Comparison of ENCODE assay signal across 8 cellular contexts in the genomic region with DNA sequence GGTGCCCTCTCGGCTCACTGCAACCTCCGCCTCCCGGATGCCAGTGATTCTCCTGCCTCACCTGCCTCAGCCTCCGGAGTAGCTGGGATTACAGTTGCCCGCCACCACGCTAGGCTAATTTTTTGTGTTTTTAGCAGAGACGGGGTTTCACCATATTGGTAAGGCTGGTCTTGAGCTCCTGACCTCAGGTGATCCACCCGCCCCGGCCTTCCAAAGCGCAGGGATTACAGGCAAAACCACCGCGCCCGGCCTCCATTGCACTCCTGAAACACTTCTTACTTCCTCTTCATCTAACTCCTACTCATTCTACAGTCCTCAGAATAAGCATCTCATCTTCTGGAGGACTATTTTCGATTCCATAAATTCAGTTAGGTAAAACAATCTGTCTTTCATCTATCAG. TPM values are rescaled to one million over a fixed set of nuclear protein-coding genes. Genes with fewer than 3 reads are reported as not detected.
DNase-seq lines count a peak whose midpoint lies in the region; TF ChIP-seq lines count a peak whose summit lies in the region.
"Not testable (repeated sequence)": the region's sequence is repeated elsewhere in the genome, so short reads cannot be mapped to it uniquely, and the experiment has no call there.

No MANE protein-coding gene starts in this region.

- H3K79me2 ChIP-seq in SU-DHL-6 (ENCODE audit: insufficient read depth, low read length) (peaks cover 75% of the 10 kb centered on the region), osteoblast (ENCODE audit: insufficient read depth, low read length) (peaks cover 65% of the 10 kb centered on the region)

- H3K27me3 ChIP-seq in CD4-positive, alpha-beta memory T cell (ENCODE audit: insufficient read depth, low read length); HUES64 (ENCODE audit: insufficient read depth, low read length); SU-DHL-6 (ENCODE audit: low read length); endocrine pancreas (ENCODE audit: control insufficient read depth, insufficient read depth, low read length); osteoblast (ENCODE audit: insufficient read depth, low read length); testis: not testable (repeated sequence)

- not testable (repeated sequence) for TF ChIP-seq CTCF in SU-DHL-6 (IDR thresholded peaks at IDR 0.05; ENCODE audit: insufficient read depth, low read length, poor library complexity, severe bottlenecking); osteoblast (IDR thresholded peaks at IDR 0.05; ENCODE audit: extremely low read depth, low read depth, low read length); testis (IDR thresholded peaks at IDR 0.05)

- H3K36me3 ChIP-seq in CD4-positive, alpha-beta memory T cell (ENCODE audit: insufficient read depth, low read length); HUES64 (ENCODE audit: insufficient read depth, low read length); SU-DHL-6 (ENCODE audit: low read length); endocrine pancreas (ENCODE audit: control insufficient read depth, insufficient read depth, low read length); osteoblast (ENCODE audit: insufficient read depth, low read length); testis (ENCODE audit: low read depth, missing control alignments): not testable (repeated sequence)

- not testable (repeated sequence) for H3F3A ChIP-seq in SU-DHL-6 (ENCODE audit: insufficient read depth)

- not testable (repeated sequence) for H4K20me1 ChIP-seq in SU-DHL-6 (ENCODE audit: low read depth, low read length); osteoblast (ENCODE audit: insufficient read depth, low read length)

- H3K9me3 Mint-ChIP-seq in CD4-positive, alpha-beta memory T cell; activated naive CD8-positive, alpha-beta T cell (ENCODE audit: low read depth); immature natural killer cell: not testable (repeated sequence)

- H3K27ac ChIP-seq in CD4-positive, alpha-beta memory T cell (ENCODE audit: low read depth, low read length); HUES64 (ENCODE audit: low read depth, low read length); SU-DHL-6 (ENCODE audit: low read depth, low read length); testis: not testable (repeated sequence)
- peak overlapping the region; percentile 58 for H3K27ac ChIP-seq in osteoblast (ENCODE audit: low read depth, low read length)

- DNase-seq in CD4-positive, alpha-beta memory T cell; immature natural killer cell; osteoblast (ENCODE audit: insufficient read length, low spot score, missing footprints); testis: not testable (repeated sequence)

- not testable (repeated sequence) for H3K4me3 ChIP-seq in CD4-positive, alpha-beta memory T cell (ENCODE audit: low read length in 2 of 2)
- peak overlapping the region; percentile 96 for H3K4me3 ChIP-seq in HUES64 (ENCODE audit: low read length)
- H3K4me3 ChIP-seq in SU-DHL-6 (ENCODE audit: insufficient read depth, low read length, poor library complexity, severe bottlenecking), result peak overlapping the region; percentile 93
- H3K4me3 ChIP-seq in endocrine pancreas (ENCODE audit: control insufficient read depth, insufficient read depth, low read length), result peak overlapping the region; percentile 65
- H3K4me3 ChIP-seq in osteoblast (ENCODE audit: insufficient read depth, low read length), result peak overlapping the region; percentile 81
- H3K4me3 ChIP-seq in testis, result peak overlapping the region; percentile 77 to 81

- intact Hi-C loops in CD4-positive, alpha-beta memory T cell (cut with micrococcal nuclease); testis (cut with DNase I; ENCODE audit: low total_unique reads): not testable (repeated sequence)

- POLR2A ChIA-PET in CD4-positive, alpha-beta memory T cell (lab: Charles Lee; ENCODE audit: partially characterized antibody), result not testable (repeated sequence)

- whole genome bisulfite sequencing in HUES64, result 71% methylated on average over 14 of the region's 14 CpGs
- 19 to 36% methylated on average over 11 to 14 of the region's 14 CpGs for WGBS in testis, 2 donors

- H3K27ac Mint-ChIP-seq in CD4-positive, alpha-beta memory T cell, result peak overlapping the region in 3 of 7 donors; percentile 55 to 94 (median 93)
- not testable (repeated sequence) for H3K27ac Mint-ChIP-seq in activated naive CD8-positive, alpha-beta T cell; immature natural killer cell

- H3K9me3 ChIP-seq in CD4-positive, alpha-beta memory T cell (ENCODE audit: control insufficient read depth in 1 of 2, low read length in 2 of 2); HUES64 (ENCODE audit: insufficient read depth, low read depth, low read length); SU-DHL-6 (ENCODE audit: insufficient read depth, low read length); endocrine pancreas (ENCODE audit: control insufficient read depth, low read length); osteoblast (ENCODE audit: low read depth, low read length); testis: not testable (repeated sequence)

- peaks cover 21 to 65% (median 40%) of the 10 kb centered on the region in 4 donors for H3K4me1 Mint-ChIP-seq in CD4-positive, alpha-beta memory T cell
- peaks cover 49% of the 10 kb centered on the region for H3K4me1 Mint-ChIP-seq in activated naive CD8-positive, alpha-beta T cell (ENCODE audit: low read depth)
- peaks cover 38 to 76% of the 10 kb centered on the region in 2 donors for H3K4me1 Mint-ChIP-seq in immature natural killer cell

- H3K36me3 Mint-ChIP-seq in CD4-positive, alpha-beta memory T cell, result peaks cover 4 to 22% of the 10 kb centered on the region in 2 donors
- not testable (repeated sequence) for H3K36me3 Mint-ChIP-seq in activated naive CD8-positive, alpha-beta T cell; immature natural killer cell

- not testable (repeated sequence) for H3K27me3 Mint-ChIP-seq in CD4-positive, alpha-beta memory T cell; activated naive CD8-positive, alpha-beta T cell; immature natural killer cell (ENCODE audit: low read depth in 3 of 3)

- H3K4me3 Mint-ChIP-seq in CD4-positive, alpha-beta memory T cell, result peak overlapping the region in 7 of 8 donors; percentile 98 to 100 (median 99)
- H3K4me3 Mint-ChIP-seq in activated naive CD8-positive, alpha-beta T cell, result peak overlapping the region; percentile 99
- H3K4me3 Mint-ChIP-seq in immature natural killer cell, result peak overlapping the region in 4 of 5 donors; percentile 99 to 100 (median 100)

- TF ChIP-seq POLR2A in testis (IDR thresholded peaks at IDR 0.05), result not testable (repeated sequence)

- H3K9ac ChIP-seq in HUES64 (ENCODE audit: low read depth, low read length) (peak overlapping the region; percentile 94), SU-DHL-6 (ENCODE audit: low read length) (peak overlapping the region; percentile 81)
- not testable (repeated sequence) for H3K9ac ChIP-seq in endocrine pancreas (ENCODE audit: control insufficient read depth, insufficient read depth, low read length)

- H3K4me1 ChIP-seq in CD4-positive, alpha-beta memory T cell (ENCODE audit: insufficient read depth, low read length), result peaks cover 24% of the 10 kb centered on the region
- not testable (repeated sequence) for H3K4me1 ChIP-seq in HUES64 (ENCODE audit: insufficient read depth, low read length); endocrine pancreas (ENCODE audit: control insufficient read depth, insufficient read depth, low read length); osteoblast (ENCODE audit: insufficient read depth, low read length); testis

- not testable (repeated sequence) for H2AFZ ChIP-seq in SU-DHL-6 (ENCODE audit: low read depth, low read length, severe bottlenecking); osteoblast (ENCODE audit: low read length)

- H3K9me2 ChIP-seq in SU-DHL-6 (replicated peaks; ENCODE audit: insufficient read depth, low read length), result not testable (repeated sequence)

- H3K4me2 ChIP-seq in SU-DHL-6 (ENCODE audit: low read depth, low read length, poor library complexity, severe bottlenecking) (peak overlapping the region; percentile 62), osteoblast (ENCODE audit: insufficient read depth, low read length) (peak overlapping the region; percentile 89)

- CTCF ChIA-PET in CD4-positive, alpha-beta memory T cell (lab: Charles Lee; ENCODE audit: partially characterized antibody), result not testable (repeated sequence)

RNA-seq across cellular contexts. Expression of a gene that starts 1.3 kb away (rescaled TPM):
- total RNA-seq in CD4-positive, alpha-beta memory T cell, result 10 to 100 TPM; 25.0 to 25.5 TPM
- 10 to 100 TPM; 62.8 to 66.6 TPM for polyA plus RNA-seq in CD4-positive, alpha-beta memory T cell
- 108 TPM for polyA plus RNA-seq in HUES64 (2013, experiment 1 of 2)
- polyA plus RNA-seq in HUES64 (2013, experiment 2 of 2), result 103 TPM
- polyA plus RNA-seq in immature natural killer cell, result 10 to 100 TPM; 51.5 to 84.7 (median 70.4) TPM
- 60.4 and 62.6 TPM in 2 replicates for total RNA-seq in osteoblast
- 100 to 1,000 TPM; 113 to 119 TPM for total RNA-seq in testis
- polyA plus RNA-seq in testis (ENCODE audit: insufficient read depth, low read depth, low replicate concordance), result 214 TPM

RNA-seq across cellular contexts. Expression of a gene that starts 59.4 kb away (rescaled TPM):
- 10 to 100 TPM; 71.1 to 71.9 TPM for total RNA-seq in CD4-positive, alpha-beta memory T cell
- polyA plus RNA-seq in CD4-positive, alpha-beta memory T cell, result 100 to 1,000 TPM; 165 to 246 TPM
- polyA plus RNA-seq in HUES64 (2013, experiment 1 of 2), result 58.9 TPM
- 63.2 TPM for polyA plus RNA-seq in HUES64 (2013, experiment 2 of 2)
- 100 to 1,000 TPM; 188 to 323 (median 196) TPM for polyA plus RNA-seq in immature natural killer cell
- 260 TPM in 2 replicates for total RNA-seq in osteoblast
- 10 to 100 TPM; 64.4 to 76.0 TPM for total RNA-seq in testis
- 90.8 TPM for polyA plus RNA-seq in testis (ENCODE audit: insufficient read depth, low read depth, low replicate concordance)
